ENCODE assay signal across 1 cellular context in genomic region chr10:29426420-29426819, GRCh38.
A peak's percentile ranks its signal among the peaks of the same experiment; 100 is the strongest.
TF ChIP-seq lines count a peak whose summit lies in the region.

No MANE protein-coding gene starts in this region.

TF ChIP-seq in HepG2, 621 proteins besides CTCF, POLR2A, EP300 and RAD21 (continued from another document and continues in another):
- TF ChIP-seq MYPOP (CRISPR knock-in tag; IDR thresholded peaks at IDR 0.05): no peak
- TF ChIP-seq YEATS2 (CRISPR knock-in tag; IDR thresholded peaks at IDR 0.05; ENCODE audit: borderline replicate concordance): no peak
- TF ChIP-seq BCL6 (CRISPR knock-in tag; IDR thresholded peaks at IDR 0.05): no peak
- TF ChIP-seq HOXA7 (CRISPR knock-in tag; IDR thresholded peaks at IDR 0.05): no peak
- no peak for TF ChIP-seq KDM6A (CRISPR knock-in tag; IDR thresholded peaks at IDR 0.05; ENCODE audit: low read depth)
- no peak for TF ChIP-seq CHD2 (IDR thresholded peaks at IDR 0.05; ENCODE audit: low read depth, low read length)
- TF ChIP-seq GABPB1 (CRISPR knock-in tag; IDR thresholded peaks at IDR 0.05): no peak
- TF ChIP-seq ZNF121 (CRISPR knock-in tag; IDR thresholded peaks at IDR 0.05): no peak
- peak; percentile 75; the same call in 1 of the 2 replicates for TF ChIP-seq PRDM15 (CRISPR knock-in tag; IDR thresholded peaks at IDR 0.05)
- no peak for TF ChIP-seq MYNN (CRISPR knock-in tag; IDR thresholded peaks at IDR 0.05; ENCODE audit: low read depth)
- peak; percentile 71; the same call in 1 of the 2 replicates for TF ChIP-seq ZNF710 (CRISPR knock-in tag; IDR thresholded peaks at IDR 0.05; ENCODE audit: borderline replicate concordance)
- peak; percentile 60 for TF ChIP-seq TEAD3 (CRISPR knock-in tag; optimal IDR thresholded peaks at IDR 0.05; ENCODE audit: borderline replicate concordance)
- TF ChIP-seq ZSCAN9 (CRISPR knock-in tag; IDR thresholded peaks at IDR 0.05; ENCODE audit: borderline replicate concordance): no peak
- no peak for TF ChIP-seq ZNF788 (CRISPR knock-in tag; IDR thresholded peaks at IDR 0.05; ENCODE audit: borderline replicate concordance)
- no peak for TF ChIP-seq AFF4 (CRISPR knock-in tag; IDR thresholded peaks at IDR 0.05)
- TF ChIP-seq EED (CRISPR knock-in tag; IDR thresholded peaks at IDR 0.05): no peak
- no peak for TF ChIP-seq ZNF660 (CRISPR knock-in tag; IDR thresholded peaks at IDR 0.05; ENCODE audit: borderline replicate concordance, low read depth)
- no peak for TF ChIP-seq SETDB1 (CRISPR knock-in tag; IDR thresholded peaks at IDR 0.05; ENCODE audit: borderline replicate concordance)
- no peak for TF ChIP-seq ZSCAN31 (CRISPR knock-in tag; IDR thresholded peaks at IDR 0.05; ENCODE audit: low read depth)
- no peak for TF ChIP-seq ZNF18 (CRISPR knock-in tag; IDR thresholded peaks at IDR 0.05; ENCODE audit: insufficient replicate concordance)
- no peak for TF ChIP-seq BCL3 (CRISPR knock-in tag; IDR thresholded peaks at IDR 0.05)
- TF ChIP-seq ZNF609 (CRISPR knock-in tag; IDR thresholded peaks at IDR 0.05; ENCODE audit: borderline replicate concordance): no peak
- no peak for TF ChIP-seq DMTF1 (CRISPR knock-in tag; IDR thresholded peaks at IDR 0.05)
- TF ChIP-seq ZFP36L1 (CRISPR knock-in tag; IDR thresholded peaks at IDR 0.05): no peak
- TF ChIP-seq CENPX (CRISPR knock-in tag; IDR thresholded peaks at IDR 0.05): no peak
- no peak for TF ChIP-seq E2F2 (CRISPR knock-in tag; IDR thresholded peaks at IDR 0.05; ENCODE audit: borderline replicate concordance)
- TF ChIP-seq PTBP1 (IDR thresholded peaks at IDR 0.05; ENCODE audit: low read depth, low read length, poor library complexity, severe bottlenecking): no peak
- 0 out of 2 replicates have a peak, but pooled peaks have one; percentile 36 for TF ChIP-seq SALL1 (CRISPR knock-in tag; IDR thresholded peaks at IDR 0.05)
- no peak for TF ChIP-seq SMC3 (IDR thresholded peaks at IDR 0.05; ENCODE audit: low read length)
- no peak for TF ChIP-seq CCAR2 (optimal IDR thresholded peaks at IDR 0.05; ENCODE audit: low read depth, low read length)
- TF ChIP-seq ELF3 (CRISPR knock-in tag; IDR thresholded peaks at IDR 0.05): peak; percentile 37; the same call in 1 of the 2 replicates
- TF ChIP-seq HNF4A (CRISPR knock-in tag; IDR thresholded peaks at IDR 0.05): no peak
- peak; percentile 37; the same call in 1 of the 2 replicates for TF ChIP-seq ZNF792 (CRISPR knock-in tag; IDR thresholded peaks at IDR 0.05)
